Comparison of ENCODE assay signal across 22 cellular contexts in genomic region chr6:114080891-114081510, GRCh38.
"Had no signal": no experiment of that assay in that cellular context is flagged by ENCODE, and none has a peak within 500 bp of the region (broad histone marks: within the 10 kb centered on the region; RNA-seq: fewer than 3 reads in every experiment).

No MANE protein-coding gene starts in this region.

- H3K27ac Mint-ChIP-seq: activated B cell treated with CpG ODN at 0.5 μM for 24 hours; activated CD4-positive, alpha-beta T cell treated with anti-CD3 and anti-CD28 coated beads for 36 hours; activated naive CD8-positive, alpha-beta T cell treated with anti-CD3 and anti-CD28 coated beads, Interleukin-2, amount 10 ng/mL, durations not matched to agents 7 days and 5 days; activated T-helper 2 cell treated with anti-CD3 and anti-CD28 coated beads, Interferon-gamma antibody, Interleukin-2, Interleukin-4, amounts not matched to agents 10 μg/mL and 5 μg/mL and 100 μg/mL, durations not matched to agents 14 hours and 24 hours and 36 hours; brain; immature natural killer cell; naive thymus-derived CD8-positive, alpha-beta T cell; neural progenitor cell; T-helper 1 cell treated with Interleukin-12 subunit alpha and Interleukin-12 subunit beta and Interleukin-4 antibody, amounts not matched to agents 30 μg/mL and 1 μg/mL, for 36 hours had no signal

- DNase-seq: activated B cell treated with CpG ODN at 0.5 μM for 24 hours; activated CD4-positive, alpha-beta T cell treated with anti-CD3 and anti-CD28 coated beads for 36 hours; activated CD4-positive, alpha-beta T cell treated with anti-CD3 and anti-CD28 coated beads, Interleukin-2, amount 50 U/mL, for 48 hours; activated CD8-positive, alpha-beta memory T cell treated with anti-CD3 and anti-CD28 coated beads, Interleukin-2, amount 50 U/mL, for 48 hours; activated naive CD4-positive, alpha-beta T cell treated with Interleukin-2 at 50 U/mL for 16 hours; activated naive CD8-positive, alpha-beta T cell treated with anti-CD3 and anti-CD28 coated beads, Interleukin-2, amount 10 ng/mL, durations not matched to agents 7 days and 5 days; activated T-cell treated with anti-CD3 and anti-CD28 coated beads, Interleukin-2, amount 50 U/mL, for 4 hours; glutamatergic neuron; immature natural killer cell; kidney glomerular epithelial cell; left lung; naive thymus-derived CD8-positive, alpha-beta T cell; retina; stimulated activated CD4-positive, alpha-beta T cell treated with anti-CD3 and anti-CD28 coated beads, Interleukin-4, amount 100 ng/mL, for 24 hours; stimulated activated naive CD8-positive, alpha-beta T cell treated with anti-CD3 and anti-CD28 coated beads, Interleukin-15, Interleukin-2, amounts not matched to agents 100 U/mL and 50 U/mL, for 24 hours; substantia nigra; T1000; thyroid gland had no signal

- H3K4me3 Mint-ChIP-seq: activated B cell treated with CpG ODN at 0.5 μM for 24 hours; activated CD4-positive, alpha-beta T cell treated with anti-CD3 and anti-CD28 coated beads for 36 hours; activated naive CD8-positive, alpha-beta T cell treated with anti-CD3 and anti-CD28 coated beads, Interleukin-2, amount 10 ng/mL, durations not matched to agents 7 days and 5 days; activated T-cell treated with anti-CD3 and anti-CD28 coated beads, Interleukin-2, amount 50 U/mL, for 4 hours; brain; immature natural killer cell; naive thymus-derived CD8-positive, alpha-beta T cell; neural progenitor cell; T-helper 1 cell treated with Interleukin-12 subunit alpha and Interleukin-12 subunit beta and Interleukin-4 antibody, amounts not matched to agents 30 μg/mL and 1 μg/mL, for 36 hours had no signal

- H3K9me3 Mint-ChIP-seq: activated B cell treated with CpG ODN at 0.5 μM for 24 hours; activated naive CD8-positive, alpha-beta T cell treated with anti-CD3 and anti-CD28 coated beads, Interleukin-2, amount 10 ng/mL, durations not matched to agents 7 days and 5 days; activated T-helper 2 cell treated with anti-CD3 and anti-CD28 coated beads, Interferon-gamma antibody, Interleukin-2, Interleukin-4, amounts not matched to agents 10 μg/mL and 5 μg/mL and 100 μg/mL, durations not matched to agents 14 hours and 24 hours and 36 hours; brain; neural progenitor cell; T-helper 1 cell treated with Interleukin-12 subunit alpha and Interleukin-12 subunit beta and Interleukin-4 antibody, amounts not matched to agents 30 μg/mL and 1 μg/mL, for 36 hours had no signal

- H3K4me1 Mint-ChIP-seq: activated B cell treated with CpG ODN at 0.5 μM for 24 hours; activated CD4-positive, alpha-beta T cell treated with anti-CD3 and anti-CD28 coated beads for 36 hours; activated naive CD8-positive, alpha-beta T cell treated with anti-CD3 and anti-CD28 coated beads, Interleukin-2, amount 10 ng/mL, durations not matched to agents 7 days and 5 days; immature natural killer cell; naive thymus-derived CD8-positive, alpha-beta T cell; neural progenitor cell had no signal

- H3K27me3 Mint-ChIP-seq: brain had no signal

- H3K36me3 Mint-ChIP-seq: activated naive CD8-positive, alpha-beta T cell treated with anti-CD3 and anti-CD28 coated beads, Interleukin-2, amount 10 ng/mL, durations not matched to agents 7 days and 5 days; brain; immature natural killer cell; naive thymus-derived CD8-positive, alpha-beta T cell; neural progenitor cell had no signal

- ATAC-seq: activated CD4-positive, alpha-beta T cell treated with anti-CD3 and anti-CD28 coated beads for 36 hours; activated T-cell treated with anti-CD3 and anti-CD28 coated beads, Interleukin-2, amount 50 U/mL, for 4 hours; left lung; naive thymus-derived CD8-positive, alpha-beta T cell; stimulated activated naive CD8-positive, alpha-beta T cell treated with anti-CD3 and anti-CD28 coated beads, Interleukin-15, Interleukin-2, amounts not matched to agents 100 U/mL and 50 U/mL, for 24 hours had no signal
